In the genomic region with DNA sequence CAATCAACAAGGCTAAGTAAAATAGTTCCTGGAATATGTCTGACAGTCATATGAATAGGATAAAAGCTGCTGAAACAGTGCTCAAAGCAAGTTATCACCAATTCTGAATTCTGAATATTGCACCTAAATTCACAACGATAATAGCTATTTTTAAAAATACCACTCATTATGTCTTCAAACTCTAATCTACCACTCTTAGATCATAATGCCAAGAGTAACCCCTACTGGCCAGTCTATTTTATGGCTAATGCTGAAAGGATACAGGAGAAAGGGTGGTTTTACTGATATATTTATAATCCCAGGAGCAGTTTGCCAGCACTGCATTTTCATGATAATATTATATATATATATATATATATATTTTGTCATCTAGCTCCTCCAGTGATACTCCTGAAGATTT, we compare ENCODE assay signal across 7 cellular contexts.
A peak's percentile ranks its signal among the peaks of the same experiment; 100 is the strongest.
DNase-seq lines count a peak whose midpoint lies in the region; ATAC-seq and TF ChIP-seq lines count a peak whose summit lies in the region.

No MANE protein-coding gene starts in this region.

- H3K36me3 Mint-ChIP-seq in brain (no peaks in the 10 kb centered on the region), progenitor cell of endocrine pancreas (ENCODE audit: insufficient read depth) (no peaks in the 10 kb centered on the region)

- ATAC-seq in GM18505 (IDR thresholded peaks at IDR 0.05; ENCODE audit: unreplicated experiment) (peak; percentile 50), HG03521 (IDR thresholded peaks at IDR 0.05; ENCODE audit: unreplicated experiment) (peak; percentile 46), GM19035 (IDR thresholded peaks at IDR 0.05; ENCODE audit: unreplicated experiment) (no peak), HG02588 (IDR thresholded peaks at IDR 0.05; ENCODE audit: unreplicated experiment) (no peak)

- DNase-seq in progenitor cell of endocrine pancreas (ENCODE audit: low spot score, unreplicated experiment): no peak
- no peak for DNase-seq in activated T-cell treated with anti-CD3 and anti-CD28 coated beads, Interleukin-2, amount 50 U/mL, for 1 hour

- no peaks in the 10 kb centered on the region for H3K9me3 Mint-ChIP-seq in brain
- no peaks in the 10 kb centered on the region for H3K9me3 Mint-ChIP-seq in progenitor cell of endocrine pancreas (ENCODE audit: low read depth)

- no peak overlapping the region for H3K4me3 Mint-ChIP-seq in brain
- H3K4me3 Mint-ChIP-seq in progenitor cell of endocrine pancreas (ENCODE audit: low read depth): no peak overlapping the region

- TF ChIP-seq POLR2A in GM18505 (IDR thresholded peaks at IDR 0.05; ENCODE audit: borderline replicate concordance, extremely low read depth, insufficient read depth, insufficient read length): no peak

- H3K27me3 Mint-ChIP-seq in brain (no peaks in the 10 kb centered on the region), progenitor cell of endocrine pancreas (no peaks in the 10 kb centered on the region)

- H3K4me1 Mint-ChIP-seq in brain (peaks cover 34% of the 10 kb centered on the region), progenitor cell of endocrine pancreas (ENCODE audit: low read depth) (peaks cover 28% of the 10 kb centered on the region)

- H3K27ac Mint-ChIP-seq in brain: no peak overlapping the region
- no peak overlapping the region for H3K27ac Mint-ChIP-seq in progenitor cell of endocrine pancreas

- peak; percentile 50 to 61 for TF ChIP-seq CTCF in brain (conservative IDR thresholded peaks at IDR 0.05)
- peak; percentile 34 for TF ChIP-seq CTCF in progenitor cell of endocrine pancreas (IDR thresholded peaks at IDR 0.05; ENCODE audit: unreplicated experiment)

Comparison
In these comparisons a context has a peak if more than half of its experiments do, and no peak if none do; other contexts are left out.
1. ATAC-seq: peak in GM18505 (single experiment) and HG03521 (single experiment); none in GM19035 (single experiment) and HG02588 (single experiment).